18 cellular contexts compared by ENCODE assay signal in genomic region chr1:163197022-163197421, GRCh38. TPM values are rescaled to one million over a fixed set of nuclear protein-coding genes. Genes with fewer than 3 reads are reported as not detected.
DNase-seq lines count a peak whose midpoint lies in the region; ATAC-seq and TF ChIP-seq lines count a peak whose summit lies in the region.
"Had no signal": no experiment of that assay in that cellular context is flagged by ENCODE, and none has a peak within 500 bp of the region (broad histone marks: within the 10 kb centered on the region; RNA-seq: fewer than 3 reads in every experiment).

No MANE protein-coding gene starts in this region.

- no peak for TF ChIP-seq CTCF in left ventricle myocardium inferior (IDR thresholded peaks at IDR 0.05; ENCODE audit: borderline replicate concordance)
- TF ChIP-seq CTCF in VCaP (conservative IDR thresholded peaks at IDR 0.05) = no peak

- H3K9me3 ChIP-seq in left ventricle myocardium inferior (replicated peaks) = no peaks in the 10 kb centered on the region
- H3K9me3 ChIP-seq in mesodermal cell (ENCODE audit: control insufficient read depth, low read length) = no peaks in the 10 kb centered on the region
- H3K9me3 ChIP-seq: A549 had no signal

- H3K27ac ChIP-seq in left ventricle myocardium inferior (replicated peaks) (peak overlapping the region; percentile 45), VCaP (peak overlapping the region; percentile 74; the same call in 1 of the 2 replicates), mesodermal cell (ENCODE audit: low read depth, low read length, severe bottlenecking) (peak overlapping the region; percentile 80)
- H3K27ac ChIP-seq: A549 had no signal

- no peak for ATAC-seq in left cardiac atrium
- ATAC-seq: A549 had no signal

- WGBS in mesodermal cell (ENCODE audit: insufficient coverage in 2 of 2), 2 experiments = 82 to 100% methylated on average over 3 to 4 of the region's 4 CpGs

- peak overlapping the region; percentile 57 for H3K4me3 ChIP-seq in left ventricle myocardium inferior
- no peak overlapping the region for H3K4me3 ChIP-seq in mesodermal cell (ENCODE audit: extremely low read depth, insufficient read depth, low read length, poor library complexity, severe bottlenecking)
- H3K4me3 ChIP-seq: A549 had no signal

- no peak for DNase-seq in left ventricle myocardium inferior
- DNase-seq in left cardiac atrium = no peak
- no peak for DNase-seq in mucosa of gallbladder (ENCODE audit: low spot score)
- DNase-seq in kidney tubule cell (ENCODE audit: low spot score) = no peak
- DNase-seq in iPS-NIHi7 (ENCODE audit: extremely low spot score) = no peak
- DNase-seq: C1 segment of cervical spinal cord; DMS 273 treated with DMSO at 0.1 percent for 48 hours; GF-D8; HCEC 1CT; NCI-H1105; NCI-H187; NCI-H345; NCI-H69; NK-92 treated with Interleukin-12 subunit alpha and Interleukin-12 subunit beta, amount 100 ng/mL, for 24 hours had no signal

- intact Hi-C loops in left ventricle myocardium inferior (cut with micrococcal nuclease) = no loop called here
- intact Hi-C loops in left cardiac atrium (cut with DNase I) = no loop called here

- H3K36me3 ChIP-seq in left ventricle myocardium inferior (no peaks in the 10 kb centered on the region), mesodermal cell (ENCODE audit: control insufficient read depth, insufficient read depth, low read length) (peaks cover 26% of the 10 kb centered on the region)

- peaks cover 20% of the 10 kb centered on the region for H3K4me1 ChIP-seq in left ventricle myocardium inferior
- H3K4me1 ChIP-seq in mesodermal cell (ENCODE audit: control insufficient read depth, insufficient read depth, low read length, poor library complexity, severe bottlenecking) = peaks cover 31% of the 10 kb centered on the region
- H3K4me1 ChIP-seq: A549 had no signal

- H3K27me3 ChIP-seq in left ventricle myocardium inferior (ENCODE audit: low read depth) = no peaks in the 10 kb centered on the region

RNA-seq across cellular contexts. Expression of gene RGS5, which starts 5.7 kb away (rescaled TPM):
- total RNA-seq in left ventricle myocardium inferior = 256 TPM
- total RNA-seq in left cardiac atrium = 100 to 1,000 TPM; 215 to 235 TPM
- 851 TPM for polyA plus RNA-seq in mesodermal cell (2013, experiment 1 of 2)
- 781 TPM for polyA plus RNA-seq in mesodermal cell (2013, experiment 2 of 2)
- total RNA-seq in mucosa of gallbladder = 167 TPM
- total RNA-seq: HT-29 had no signal
